ENCODE assay signal across 19 cellular contexts in the genomic region with DNA sequence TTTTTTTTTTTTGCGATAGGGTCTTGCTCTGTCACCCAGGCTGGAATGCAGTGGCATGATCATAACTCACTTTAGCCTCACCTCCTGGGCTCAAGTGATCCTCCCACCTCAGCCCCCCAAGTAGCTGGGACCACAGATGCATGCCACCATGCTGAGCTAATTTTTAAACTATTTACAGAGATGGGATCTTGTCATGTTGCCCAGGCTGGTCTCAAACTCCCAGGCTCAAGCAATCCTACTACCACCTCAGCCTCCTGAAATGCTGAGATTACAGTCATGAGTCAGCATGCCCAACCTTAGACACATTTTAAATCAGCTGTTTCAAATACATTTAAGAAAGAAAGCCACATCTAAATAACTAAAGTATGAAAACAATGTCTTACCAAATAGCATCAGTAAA.
"Had no signal": no experiment of that assay in that cellular context is flagged by ENCODE, and none has a peak within 500 bp of the region (broad histone marks: within the 10 kb centered on the region; RNA-seq: fewer than 3 reads in every experiment).

No MANE protein-coding gene starts in this region.

- H3K27ac Mint-ChIP-seq: activated B cell treated with CpG ODN at 0.5 μM for 24 hours; activated CD8-positive, alpha-beta T cell treated with anti-CD3 and anti-CD28 coated beads for 36 hours; activated naive CD4-positive, alpha-beta T cell treated with anti-CD3 and anti-CD28 coated beads, Interleukin-2, amount 50 U/mL, for 24 hours; nephron had no signal

- H3K27me3 ChIP-seq: foreskin keratinocyte, tibial nerve had no signal

- H3K4me3 ChIP-seq: prostate gland, tibial nerve had no signal

- H3K36me3 ChIP-seq: prostate gland, tibial nerve had no signal

- H3K27me3 Mint-ChIP-seq: activated B cell treated with CpG ODN at 0.5 μM for 24 hours; activated CD8-positive, alpha-beta T cell treated with anti-CD3 and anti-CD28 coated beads for 36 hours had no signal

- H3K27ac ChIP-seq: epithelial cell of prostate, foreskin keratinocyte, prostate gland, tibial nerve had no signal

- H3K4me1 ChIP-seq: foreskin keratinocyte, prostate gland, tibial nerve had no signal

- H3K36me3 Mint-ChIP-seq: activated naive CD4-positive, alpha-beta T cell treated with anti-CD3 and anti-CD28 coated beads, Interleukin-2, amount 50 U/mL, for 24 hours had no signal

- H3K9me3 ChIP-seq: prostate gland had no signal

- DNase-seq: activated B cell treated with CpG ODN at 0.5 μM for 24 hours; activated CD4-positive, alpha-beta T cell treated with anti-CD3 and anti-CD28 coated beads for 48 hours; activated CD8-positive, alpha-beta T cell treated with anti-CD3 and anti-CD28 coated beads for 36 hours; activated effector memory CD4-positive, alpha-beta T cell treated with Interleukin-2 at 50 U/mL for 16 hours; activated T-cell treated with anti-CD3 and anti-CD28 coated beads, Interleukin-2, amount 50 U/mL, for 4 hours; cerebellar nuclear complex; dermis blood vessel endothelial cell; foreskin keratinocyte; nucleus accumbens; right cardiac atrium; small intestine; stimulated activated CD4-positive, alpha-beta T cell treated with anti-CD3 and anti-CD28 coated beads, Interleukin-4, amount 100 ng/mL, for 24 hours; stimulated activated naive CD4-positive, alpha-beta T cell; T-helper 2 cell had no signal

- H3K4me3 Mint-ChIP-seq: activated B cell treated with CpG ODN at 0.5 μM for 24 hours; activated CD8-positive, alpha-beta T cell treated with anti-CD3 and anti-CD28 coated beads for 36 hours; activated naive CD4-positive, alpha-beta T cell treated with anti-CD3 and anti-CD28 coated beads, Interleukin-2, amount 50 U/mL, for 24 hours; activated T-cell treated with anti-CD3 and anti-CD28 coated beads, Interleukin-2, amount 50 U/mL, for 4 hours; nephron had no signal

- H3K4me1 Mint-ChIP-seq: activated B cell treated with CpG ODN at 0.5 μM for 24 hours; activated naive CD4-positive, alpha-beta T cell treated with anti-CD3 and anti-CD28 coated beads, Interleukin-2, amount 50 U/mL, for 24 hours; nephron had no signal

- ATAC-seq: activated CD8-positive, alpha-beta T cell treated with anti-CD3 and anti-CD28 coated beads for 36 hours; activated T-cell treated with anti-CD3 and anti-CD28 coated beads, Interleukin-2, amount 50 U/mL, for 4 hours; foreskin keratinocyte; right cardiac atrium had no signal
